ENCODE assay signal across 1 cellular context in the genomic region with DNA sequence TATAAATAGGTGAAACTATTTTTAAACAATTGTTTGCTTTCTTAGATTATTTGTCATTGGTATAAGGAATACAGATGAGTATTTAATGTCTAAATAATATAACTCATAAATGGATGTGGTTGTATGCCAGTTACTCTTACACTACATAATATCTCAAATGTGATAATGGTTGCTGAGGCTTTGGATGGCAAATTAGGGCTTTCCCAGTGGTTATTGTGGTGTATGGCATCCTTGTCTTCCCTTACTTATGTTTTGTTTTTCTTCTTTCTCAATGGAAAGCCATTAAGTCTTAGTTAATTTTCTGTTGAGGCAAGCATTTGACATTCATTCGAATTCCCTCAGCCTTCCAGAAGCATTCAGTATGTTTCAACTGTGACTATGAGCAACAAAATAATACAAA.
TF ChIP-seq lines count a peak whose summit lies in the region.

No MANE protein-coding gene starts in this region.

TF ChIP-seq in GM23338, 12 proteins besides CTCF, POLR2A, EP300 and RAD21 (continued from another document):
- TF ChIP-seq ZNF462 (CRISPR knock-in tag; IDR thresholded peaks at IDR 0.05) (no peak), NANOG (IDR thresholded peaks at IDR 0.05; ENCODE audit: borderline replicate concordance) (no peak), REST (IDR thresholded peaks at IDR 0.05; ENCODE audit: unreplicated experiment) (no peak), POLR2AphosphoS5 (IDR thresholded peaks at IDR 0.05; ENCODE audit: low read depth) (no peak), ZNF114 (CRISPR knock-in tag; IDR thresholded peaks at IDR 0.05) (no peak), ETS1 (IDR thresholded peaks at IDR 0.05) (no peak), STAT1 (IDR thresholded peaks at IDR 0.05; ENCODE audit: unreplicated experiment) (no peak), JUNB (IDR thresholded peaks at IDR 0.05; ENCODE audit: unreplicated experiment) (no peak), EZH2phosphoT487 (IDR thresholded peaks at IDR 0.05; ENCODE audit: unreplicated experiment) (no peak)
